ENCODE assay signal across 1 cellular context in the genomic region with DNA sequence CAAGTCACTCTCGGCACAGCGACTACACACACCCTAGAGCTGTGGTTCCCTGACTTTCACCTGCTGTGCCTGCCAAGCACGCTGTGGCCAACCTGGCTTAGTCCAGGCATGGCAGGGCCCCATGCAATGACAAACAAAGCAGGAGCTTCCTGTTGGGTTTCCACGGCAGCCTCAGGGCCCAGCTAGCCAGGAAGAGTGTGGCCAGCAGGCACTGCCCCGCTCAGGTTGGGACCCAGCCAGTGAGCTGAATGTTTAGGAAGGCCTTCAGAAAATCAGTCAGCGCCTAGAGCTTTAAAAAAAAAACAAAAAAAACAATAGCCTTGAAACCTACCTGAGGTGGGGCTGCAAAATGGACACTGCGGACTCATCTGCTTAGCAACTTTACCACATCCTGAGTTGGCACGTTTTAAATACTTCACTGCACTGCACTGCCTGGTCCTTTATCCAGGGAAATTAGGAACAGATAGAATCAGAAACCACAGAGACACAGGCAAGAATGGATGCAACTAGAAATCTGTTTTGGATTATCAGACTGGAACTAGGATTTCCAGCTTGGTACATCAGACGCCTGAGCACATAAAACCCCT.
TF ChIP-seq lines count a peak whose summit lies in the region.

No MANE protein-coding gene starts in this region.

TF ChIP-seq in GM23338, 12 proteins besides CTCF, POLR2A, EP300 and RAD21 (continued from another document):
- TF ChIP-seq, protein P1, sequence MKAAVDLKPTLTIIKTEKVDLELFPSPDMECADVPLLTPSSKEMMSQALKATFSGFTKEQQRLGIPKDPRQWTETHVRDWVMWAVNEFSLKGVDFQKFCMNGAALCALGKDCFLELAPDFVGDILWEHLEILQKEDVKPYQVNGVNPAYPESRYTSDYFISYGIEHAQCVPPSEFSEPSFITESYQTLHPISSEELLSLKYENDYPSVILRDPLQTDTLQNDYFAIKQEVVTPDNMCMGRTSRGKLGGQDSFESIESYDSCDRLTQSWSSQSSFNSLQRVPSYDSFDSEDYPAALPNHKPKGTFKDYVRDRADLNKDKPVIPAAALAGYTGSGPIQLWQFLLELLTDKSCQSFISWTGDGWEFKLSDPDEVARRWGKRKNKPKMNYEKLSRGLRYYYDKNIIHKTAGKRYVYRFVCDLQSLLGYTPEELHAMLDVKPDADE (IDR thresholded peaks at IDR 0.05), result no peak
- no peak for TF ChIP-seq ZNF114 (CRISPR knock-in tag; IDR thresholded peaks at IDR 0.05)
- TF ChIP-seq JUNB (IDR thresholded peaks at IDR 0.05; ENCODE audit: unreplicated experiment), result no peak
- TF ChIP-seq EZH2 (IDR thresholded peaks at IDR 0.05; ENCODE audit: low read depth, unreplicated experiment), result no peak
- TF ChIP-seq ZNF331 (CRISPR knock-in tag; IDR thresholded peaks at IDR 0.05; ENCODE audit: low read depth), result no peak
